Comparison of ENCODE assay signal across 26 cellular contexts in the genomic region with DNA sequence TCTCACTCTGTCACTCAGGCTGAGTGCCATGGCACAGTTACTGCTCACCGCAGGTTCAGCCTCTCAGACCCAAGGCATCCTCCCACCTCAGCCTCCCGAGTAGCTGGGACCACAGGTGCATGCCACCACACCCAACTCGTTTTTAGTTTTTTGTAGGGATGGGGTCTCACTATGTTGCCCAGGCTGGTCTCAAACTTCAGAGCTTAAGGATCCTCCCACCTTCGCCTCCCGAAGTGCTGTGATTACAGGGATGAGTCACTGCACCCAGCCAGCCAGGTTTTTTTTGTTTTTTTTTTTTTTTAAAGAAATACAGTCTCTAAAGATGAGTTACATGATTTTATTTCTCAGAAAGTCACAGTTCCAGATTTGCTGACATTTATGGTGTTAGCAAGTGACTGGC. TPM values are rescaled to one million over a fixed set of nuclear protein-coding genes. Genes with fewer than 3 reads are reported as not detected.
DNase-seq lines count a peak whose midpoint lies in the region; ATAC-seq, FAIRE-seq and TF ChIP-seq lines count a peak whose summit lies in the region.
"Had no signal": no experiment of that assay in that cellular context is flagged by ENCODE, and none has a peak within 500 bp of the region (broad histone marks: within the 10 kb centered on the region; RNA-seq: fewer than 3 reads in every experiment).

No MANE protein-coding gene starts in this region.

- no peak for TF ChIP-seq CTCF in bronchial epithelial cell (IDR thresholded peaks at IDR 0.05; ENCODE audit: insufficient read depth, low read length, severe bottlenecking)

- no peak overlapping the region for H3K14ac ChIP-seq in trophoblast cell (ENCODE audit: low read length)

- no peak overlapping the region for H3K4me3 Mint-ChIP-seq in stimulated activated naive CD8-positive, alpha-beta T cell treated with anti-CD3 and anti-CD28 coated beads, Interleukin-15, amount 100 ng/mL, for 72 hours
- H3K4me3 Mint-ChIP-seq: activated naive CD8-positive, alpha-beta T cell treated with anti-CD3 and anti-CD28 coated beads for 36 hours had no signal

- H4K12ac ChIP-seq in trophoblast cell (ENCODE audit: low read depth, low read length), result no peak overlapping the region

- DNase-seq in ACHN (peak; percentile 56), M059J (ENCODE audit: low read depth) (peak; percentile 68), bronchial epithelial cell (ENCODE audit: low read depth) (peak; percentile 35), glomerular visceral epithelial cell (ENCODE audit: extremely low spot score) (peak; percentile 40), HTR-8/SVneo (ENCODE audit: insufficient read length, low spot score) (no peak), NCI-H2029 (lab: John Stamatoyannopoulos, UW) (no peak), trophoblast cell (no peak)
- DNase-seq in stimulated activated naive CD8-positive, alpha-beta T cell treated with anti-CD3 and anti-CD28 coated beads, Interleukin-15, amount 100 ng/mL, for 72 hours, result no peak
- DNase-seq: activated CD4-positive, alpha-beta T cell treated with anti-CD3 and anti-CD28 coated beads, Interleukin-2, amount 50 U/mL, for 48 hours; activated CD4-positive, CD25-positive, alpha-beta regulatory T cell; activated CD8-positive, alpha-beta memory T cell treated with anti-CD3 and anti-CD28 coated beads, Interleukin-2, amount 50 U/mL, for 4 hours; activated naive CD8-positive, alpha-beta T cell treated with anti-CD3 and anti-CD28 coated beads for 36 hours; body of pancreas; DMS79; effector memory CD4-positive, alpha-beta T cell; mesendoderm; naive B cell; NCI-H1105; NCI-H2029 treated with DMSO at 0.1 percent for 48 hours; NCI-H345; NCI-H774; psoas muscle; T1000; upper lobe of left lung had no signal

- H3K9ac ChIP-seq in trophoblast cell (ENCODE audit: low read length), result no peak overlapping the region

- H3K4me2 ChIP-seq in trophoblast cell (ENCODE audit: low read length), result no peak overlapping the region

- peaks cover 3% of the 10 kb centered on the region for H3K27me3 Mint-ChIP-seq in stimulated activated naive CD8-positive, alpha-beta T cell treated with anti-CD3 and anti-CD28 coated beads, Interleukin-15, amount 100 ng/mL, for 72 hours
- H3K27me3 Mint-ChIP-seq: activated naive CD8-positive, alpha-beta T cell treated with anti-CD3 and anti-CD28 coated beads for 36 hours had no signal

- H3K4ac ChIP-seq in trophoblast cell (ENCODE audit: low read depth, low read length), result no peak overlapping the region

- H4K91ac ChIP-seq in trophoblast cell (ENCODE audit: low read depth, low read length), result no peak overlapping the region

- H3K4me3 ChIP-seq in bronchial epithelial cell (ENCODE audit: low read depth, low read length) (no peak overlapping the region), trophoblast cell (ENCODE audit: low read depth, low read length) (no peak overlapping the region)
- H3K4me3 ChIP-seq: body of pancreas, esophagus muscularis mucosa, psoas muscle, upper lobe of left lung had no signal

- no peak overlapping the region for H3K27ac ChIP-seq in trophoblast cell (ENCODE audit: low read depth, low read length)
- H3K27ac ChIP-seq: esophagus muscularis mucosa, psoas muscle, upper lobe of left lung had no signal

- H2BK12ac ChIP-seq in trophoblast cell (ENCODE audit: low read length), result no peak overlapping the region

- H3K23ac ChIP-seq in trophoblast cell (ENCODE audit: low read length), result no peak overlapping the region

- H3K27ac Mint-ChIP-seq in stimulated activated naive CD8-positive, alpha-beta T cell treated with anti-CD3 and anti-CD28 coated beads, Interleukin-15, amount 100 ng/mL, for 72 hours, result no peak overlapping the region
- H3K27ac Mint-ChIP-seq: activated naive CD8-positive, alpha-beta T cell treated with anti-CD3 and anti-CD28 coated beads for 36 hours had no signal

- H2BK120ac ChIP-seq in trophoblast cell (ENCODE audit: insufficient read depth, low read length, poor library complexity), result no peak overlapping the region

- H3K18ac ChIP-seq in trophoblast cell (ENCODE audit: low read length), result no peak overlapping the region

- in situ Hi-C loops in ACHN (cut with HindIII; ENCODE audit: low pct_ligation_motif_present, low pct_unique_long_range_greater_than_20kb, low sequenced_read_pairs), result no loop called here

- FAIRE-seq in bronchial epithelial cell (lab: Jason Lieb, UNC), result no peak
- no peak for FAIRE-seq in HTR-8/SVneo (lab: Jason Lieb, UNC)

- H3K79me2 ChIP-seq in trophoblast cell (ENCODE audit: control insufficient read depth, insufficient read depth, low read length, poor library complexity), result no peaks in the 10 kb centered on the region

- no peaks in the 10 kb centered on the region for H3K79me1 ChIP-seq in trophoblast cell (ENCODE audit: low read length)

- ATAC-seq in stimulated activated naive CD8-positive, alpha-beta T cell treated with anti-CD3 and anti-CD28 coated beads, Interleukin-15, amount 100 ng/mL, for 72 hours, result no peak
- ATAC-seq: psoas muscle, Right ventricle myocardium inferior had no signal

- peaks cover 2% of the 10 kb centered on the region for H3K36me3 ChIP-seq in bronchial epithelial cell (ENCODE audit: control insufficient read depth, insufficient read depth, low read length)
- H3K36me3 ChIP-seq in trophoblast cell (ENCODE audit: control insufficient read depth in 1 of 2, insufficient read depth in 2 of 2, low read length in 2 of 2), result no peaks in the 10 kb centered on the region
- H3K36me3 ChIP-seq: esophagus muscularis mucosa, upper lobe of left lung had no signal

- H2AK5ac ChIP-seq in trophoblast cell (ENCODE audit: low read length), result no peak overlapping the region

- no peaks in the 10 kb centered on the region for H3K4me1 Mint-ChIP-seq in stimulated activated naive CD8-positive, alpha-beta T cell treated with anti-CD3 and anti-CD28 coated beads, Interleukin-15, amount 100 ng/mL, for 72 hours
- H3K4me1 Mint-ChIP-seq: activated naive CD8-positive, alpha-beta T cell treated with anti-CD3 and anti-CD28 coated beads for 36 hours had no signal

- no CpG with 5 or more reads among the region's 5 CpGs for WGBS in trophoblast cell (ENCODE audit: extremely low coverage, insufficient coverage, insufficient read length)

- H3K27me3 ChIP-seq in bronchial epithelial cell (ENCODE audit: control insufficient read depth, insufficient read depth, low read length), result no peaks in the 10 kb centered on the region
- no peaks in the 10 kb centered on the region for H3K27me3 ChIP-seq in trophoblast cell (ENCODE audit: insufficient read depth, low read length)
- H3K27me3 ChIP-seq: body of pancreas, esophagus muscularis mucosa, upper lobe of left lung had no signal

- no peaks in the 10 kb centered on the region for H3K9me3 ChIP-seq in trophoblast cell (ENCODE audit: insufficient read depth, low read depth, low read length)
- H3K9me3 ChIP-seq: body of pancreas, esophagus muscularis mucosa, psoas muscle, upper lobe of left lung had no signal

- H2BK5ac ChIP-seq in trophoblast cell (ENCODE audit: low read depth, low read length, poor library complexity), result no peak overlapping the region

- no peak overlapping the region for H2AFZ ChIP-seq in trophoblast cell (ENCODE audit: insufficient read depth, low read length, poor library complexity)

- H3K4me1 ChIP-seq in trophoblast cell (ENCODE audit: control insufficient read depth in 1 of 2, insufficient read depth in 2 of 2, low read length in 2 of 2), result no peaks in the 10 kb centered on the region
- H3K4me1 ChIP-seq: psoas muscle, upper lobe of left lung had no signal

- no peak overlapping the region for H4K8ac ChIP-seq in trophoblast cell (ENCODE audit: low read depth, low read length)

- peaks cover 0 to 2% of the 10 kb centered on the region in 2 donors for H3K9me3 Mint-ChIP-seq in stimulated activated naive CD8-positive, alpha-beta T cell treated with anti-CD3 and anti-CD28 coated beads, Interleukin-15, amount 100 ng/mL, for 72 hours
- H3K9me3 Mint-ChIP-seq: activated naive CD8-positive, alpha-beta T cell treated with anti-CD3 and anti-CD28 coated beads for 36 hours had no signal

RNA-seq across cellular contexts. Expression of a gene that starts 29.0 kb away (rescaled TPM):
- total RNA-seq in M059J (2014; rRNA removed; shearing (Covaris generic)), result 194 and 229 TPM in 2 replicates
- total RNA-seq in bronchial epithelial cell, result 43.1 and 64.8 TPM in 2 replicates
- 7.6 and 8.6 TPM in 2 replicates for polyA plus RNA-seq in trophoblast cell (2013)

Comparison
In these comparisons a context has a peak if more than half of its experiments do, and no peak if none do; other contexts are left out.
1. DNase-seq: peak in ACHN (single experiment), M059J (single experiment), bronchial epithelial cell (single experiment) and glomerular visceral epithelial cell (single experiment); none in HTR-8/SVneo (single experiment), NCI-H2029 (single experiment), stimulated activated naive CD8-positive, alpha-beta T cell treated with anti-CD3 and anti-CD28 coated beads, Interleukin-15, amount 100 ng/mL, for 72 hours (0 of 2) and trophoblast cell (0 of 2).